Comparison of ENCODE assay signal across 19 cellular contexts in genomic region chr10:93695720-93696119, GRCh38.
"Had no signal": no experiment of that assay in that cellular context is flagged by ENCODE, and none has a peak within 500 bp of the region (broad histone marks: within the 10 kb centered on the region; RNA-seq: fewer than 3 reads in every experiment).

No MANE protein-coding gene starts in this region.

- H3K27ac ChIP-seq: brain microvascular endothelial cell, epithelial cell of prostate, neural progenitor cell, sigmoid colon had no signal

- H3K27ac Mint-ChIP-seq: activated CD4-positive, alpha-beta T cell treated with anti-CD3 and anti-CD28 coated beads, Interleukin-2, amount 10 ng/mL, durations not matched to agents 24 days and 14 days; activated CD8-positive, alpha-beta T cell treated with anti-CD3 and anti-CD28 coated beads, Interleukin-2, amount 10 ng/mL, durations not matched to agents 7 days and 5 days; activated naive CD8-positive, alpha-beta T cell; mesothelial cell of epicardium; neural progenitor cell had no signal

- H3K9me3 ChIP-seq: sigmoid colon had no signal

- H3K4me3 ChIP-seq: lung, neural progenitor cell, sigmoid colon had no signal

- H3K27me3 ChIP-seq: brain microvascular endothelial cell, neural progenitor cell, sigmoid colon had no signal

- H3K4me1 Mint-ChIP-seq: mesothelial cell of epicardium had no signal

- H3K9me3 Mint-ChIP-seq: activated CD4-positive, alpha-beta T cell treated with anti-CD3 and anti-CD28 coated beads, Interleukin-2, amount 10 ng/mL, durations not matched to agents 24 days and 14 days; central memory CD8-positive, alpha-beta T cell; effector memory CD8-positive, alpha-beta T cell; mesothelial cell of epicardium; neural progenitor cell had no signal

- DNase-seq: activated CD4-positive, alpha-beta T cell treated with anti-CD3 and anti-CD28 coated beads, Interleukin-2, amount 10 ng/mL, durations not matched to agents 24 days and 14 days; activated CD4-positive, CD25-positive, alpha-beta regulatory T cell; activated CD8-positive, alpha-beta memory T cell treated with anti-CD3 and anti-CD28 coated beads, Interleukin-2, amount 50 U/mL, for 4 hours; activated CD8-positive, alpha-beta T cell treated with anti-CD3 and anti-CD28 coated beads, Interleukin-2, amount 10 ng/mL, durations not matched to agents 7 days and 5 days; activated gamma-delta T cell treated with Interleukin-2 at 50 U/mL for 16 hours; brain microvascular endothelial cell; dermis blood vessel endothelial cell; effector memory CD8-positive, alpha-beta T cell; foreskin melanocyte; head of caudate nucleus; sigmoid colon; stimulated activated CD4-positive, alpha-beta T cell treated with anti-CD3 and anti-CD28 coated beads, Interleukin-12 subunit alpha, Interleukin-12 subunit beta, amount 100 ng/mL, for 4 hours; stimulated activated CD4-positive, alpha-beta T cell treated with anti-CD3 and anti-CD28 coated beads, Interleukin-2, amount 100 ng/mL, for 24 hours had no signal

- H3K4me3 Mint-ChIP-seq: activated CD4-positive, alpha-beta T cell treated with anti-CD3 and anti-CD28 coated beads, Interleukin-2, amount 10 ng/mL, durations not matched to agents 24 days and 14 days; activated CD8-positive, alpha-beta T cell treated with anti-CD3 and anti-CD28 coated beads, Interleukin-2, amount 10 ng/mL, durations not matched to agents 7 days and 5 days; activated naive CD8-positive, alpha-beta T cell; central memory CD8-positive, alpha-beta T cell; effector memory CD8-positive, alpha-beta T cell; mesothelial cell of epicardium; neural progenitor cell had no signal

- H3K4me1 ChIP-seq: neural progenitor cell had no signal

- H3K27me3 Mint-ChIP-seq: activated CD4-positive, alpha-beta T cell treated with anti-CD3 and anti-CD28 coated beads, Interleukin-2, amount 10 ng/mL, durations not matched to agents 24 days and 14 days; activated naive CD8-positive, alpha-beta T cell; central memory CD8-positive, alpha-beta T cell; effector memory CD8-positive, alpha-beta T cell had no signal

- ATAC-seq: activated CD8-positive, alpha-beta T cell treated with anti-CD3 and anti-CD28 coated beads, Interleukin-2, amount 10 ng/mL, durations not matched to agents 7 days and 5 days; effector memory CD8-positive, alpha-beta T cell had no signal
